In genomic region chr10:17765602-17766001, GRCh38 we compare ENCODE assay signal across 8 cellular contexts. TPM values are rescaled to one million over a fixed set of nuclear protein-coding genes. Genes with fewer than 3 reads are reported as not detected.
"Had no signal": no experiment of that assay in that cellular context is flagged by ENCODE, and none has a peak within 500 bp of the region (broad histone marks: within the 10 kb centered on the region; RNA-seq: fewer than 3 reads in every experiment).

No MANE protein-coding gene starts in this region.

- DNase-seq: GM23248, GOT3, H7, HFFc6 had no signal

- H3K27ac Mint-ChIP-seq: HFFc6, IgD-negative memory B cell had no signal

- H3K4me1 Mint-ChIP-seq: IgD-negative memory B cell had no signal

- H3K4me3 Mint-ChIP-seq: HFFc6, IgD-negative memory B cell had no signal

- ATAC-seq: HCT116, HepG2 had no signal

RNA-seq across cellular contexts. Expression of gene MRC1, which starts 43.5 kb away (rescaled TPM):
- total RNA-seq: GM23248, H4, HepG2 had no signal
